9 cellular contexts compared by ENCODE assay signal in genomic region chr17:81329927-81330883, GRCh38. TPM values are rescaled to one million over a fixed set of nuclear protein-coding genes. Genes with fewer than 3 reads are reported as not detected.
DNase-seq lines count a peak whose midpoint lies in the region; ATAC-seq and TF ChIP-seq lines count a peak whose summit lies in the region.
"Had no signal": no experiment of that assay in that cellular context is flagged by ENCODE, and none has a peak within 500 bp of the region (broad histone marks: within the 10 kb centered on the region; RNA-seq: fewer than 3 reads in every experiment).

No MANE protein-coding gene starts in this region.

- POLR2A ChIA-PET in WTC11 (lab: Charles Lee), result interaction anchor here (0.9 kb wide), 1 partner anchor 15 kb away, joined by 3 read pairs; no protein-coding TSS in a partner anchor
- POLR2A ChIA-PET in CD8-positive, alpha-beta T cell (lab: Charles Lee), result no interaction called here

- H3K36me3 ChIP-seq in suprapubic skin, result no peaks in the 10 kb centered on the region
- H3K36me3 ChIP-seq in CD8-positive, alpha-beta T cell (ENCODE audit: insufficient read depth, low read length), result no peaks in the 10 kb centered on the region

- ATAC-seq in WTC11 (peak; percentile 47), left colon (peak; percentile 57), HG03378 (IDR thresholded peaks at IDR 0.05; ENCODE audit: unreplicated experiment) (no peak)
- ATAC-seq in CD8-positive, alpha-beta T cell, result no peak

- TF ChIP-seq EP300 in suprapubic skin (IDR thresholded peaks at IDR 0.05), result no peak

- H3K27ac Mint-ChIP-seq in WTC11 (no peak overlapping the region), immature natural killer cell (no peak overlapping the region)
- no peak overlapping the region for H3K27ac Mint-ChIP-seq in CD8-positive, alpha-beta T cell

- H3K4me1 Mint-ChIP-seq in WTC11, result peaks cover 19% of the 10 kb centered on the region
- peaks cover 3% of the 10 kb centered on the region for H3K4me1 Mint-ChIP-seq in CD8-positive, alpha-beta T cell (ENCODE audit: low read depth)
- peaks cover 5 to 11% of the 10 kb centered on the region in 2 donors for H3K4me1 Mint-ChIP-seq in immature natural killer cell

- H3K9me3 Mint-ChIP-seq in WTC11 (no peaks in the 10 kb centered on the region), immature natural killer cell (no peaks in the 10 kb centered on the region)
- H3K9me3 Mint-ChIP-seq in CD8-positive, alpha-beta T cell, result no peaks in the 10 kb centered on the region

- H3K36me3 Mint-ChIP-seq in WTC11, result no peaks in the 10 kb centered on the region
- H3K36me3 Mint-ChIP-seq in CD8-positive, alpha-beta T cell, result no peaks in the 10 kb centered on the region
- no peaks in the 10 kb centered on the region for H3K36me3 Mint-ChIP-seq in immature natural killer cell

- no peaks in the 10 kb centered on the region; the same call in 1 of the 2 replicates for H3K27me3 Mint-ChIP-seq in WTC11 (ENCODE audit: low read depth)
- peaks cover 10% of the 10 kb centered on the region for H3K27me3 Mint-ChIP-seq in CD8-positive, alpha-beta T cell (ENCODE audit: low read depth)
- H3K27me3 Mint-ChIP-seq in immature natural killer cell (ENCODE audit: low read depth in 3 of 3), result peaks cover 5 to 8% (median 7%) of the 10 kb centered on the region in 3 donors

- H3K27ac ChIP-seq in suprapubic skin, result peak overlapping the region; percentile 33
- H3K27ac ChIP-seq in CD8-positive, alpha-beta T cell (ENCODE audit: low read depth, low read length), result no peak overlapping the region

- H3K4me3 Mint-ChIP-seq in WTC11 (no peak overlapping the region), immature natural killer cell (peak overlapping the region in 1 of 5 donors; percentile 27)
- H3K4me3 Mint-ChIP-seq in CD8-positive, alpha-beta T cell, result no peak overlapping the region

- CTCF ChIA-PET in WTC11 (lab: Charles Lee), result interaction anchor here (0.8 to 1.7 kb wide), 12 partner anchors 8 to 155 kb away, joined by 3 to 16 read pairs (median 4); partner anchors contain the start of genes BAHCC1 and SLC38A10
- CTCF ChIA-PET in CD8-positive, alpha-beta T cell (lab: Charles Lee), result no interaction called here

- intact Hi-C loops in left colon (cut with DNase I, micrococcal nuclease), result no loop called here
- intact Hi-C loops in CD8-positive, alpha-beta T cell (cut with DNase I, micrococcal nuclease), result no loop called here

- no peaks in the 10 kb centered on the region for H3K27me3 ChIP-seq in suprapubic skin
- H3K27me3 ChIP-seq in CD8-positive, alpha-beta T cell (ENCODE audit: insufficient read depth, low read length), result no peaks in the 10 kb centered on the region

- WGBS in suprapubic skin, result 70% methylated on average over 5 of the region's 23 CpGs

- no peaks in the 10 kb centered on the region for H3K9me3 ChIP-seq in suprapubic skin
- H3K9me3 ChIP-seq in CD8-positive, alpha-beta T cell (ENCODE audit: low read length), result no peaks in the 10 kb centered on the region

- DNase-seq in HuH-7.5 (ENCODE audit: low spot score) (peak; percentile 66), WTC11 (ENCODE audit: low spot score) (no peak), left colon (peak in 1 of 2 donors; percentile 63), suprapubic skin (ENCODE audit: low spot score in 2 of 2) (no peak), cerebellar cortex (ENCODE audit: low spot score) (no peak), immature natural killer cell (no peak)
- no peak for DNase-seq in CD8-positive, alpha-beta T cell
- DNase-seq: activated CD4-positive, CD25-positive, alpha-beta regulatory T cell treated with anti-CD3 and anti-CD28 coated beads, Interleukin-2, amount 50 U/mL, for 72 hours had no signal

- TF ChIP-seq CTCF in WTC11 (IDR thresholded peaks at IDR 0.05) (no peak), suprapubic skin (IDR thresholded peaks at IDR 0.05) (no peak)
- TF ChIP-seq CTCF in CD8-positive, alpha-beta T cell (IDR thresholded peaks at IDR 0.05), result no peak

- no peak for TF ChIP-seq POLR2A in suprapubic skin (IDR thresholded peaks at IDR 0.05)

- H3K4me3 ChIP-seq in suprapubic skin, result peak overlapping the region; percentile 5
- H3K4me3 ChIP-seq in CD8-positive, alpha-beta T cell (ENCODE audit: low read depth, low read length), result no peak overlapping the region

- H3K4me1 ChIP-seq in suprapubic skin, result peaks cover 66% of the 10 kb centered on the region
- H3K4me1 ChIP-seq in CD8-positive, alpha-beta T cell (ENCODE audit: insufficient read depth, low read length), result no peaks in the 10 kb centered on the region

TF ChIP-seq in WTC11, 78 proteins besides CTCF, POLR2A, EP300 and RAD21:
- TF ChIP-seq GABPB1 (CRISPR knock-in tag; IDR thresholded peaks at IDR 0.05) (peak; percentile 35; the same call in 1 of the 2 replicates), KAT7 (CRISPR knock-in tag; IDR thresholded peaks at IDR 0.05; ENCODE audit: borderline replicate concordance) (no peak)

RNA-seq across cellular contexts. Expression of gene SLC38A10, which starts 35.1 kb away (rescaled TPM):
- total RNA-seq in WTC11 (2021) (47.0 to 62.4 TPM (median 53.9 TPM) in 3 replicates), left colon (10 to 100 TPM; 84.7 to 86.7 TPM), suprapubic skin (10 to 100 TPM; 48.5 to 84.9 (median 69.4) TPM)
- 10 to 100 TPM; 16.1 to 17.4 TPM for total RNA-seq in CD8-positive, alpha-beta T cell
- 10 to 100 TPM; 46.8 to 98.7 (median 46.8) TPM for polyA plus RNA-seq in immature natural killer cell

Comparison
In these comparisons a context has a peak if more than half of its experiments do, and no peak if none do; other contexts are left out.
1. ATAC-seq: peak in WTC11 (single experiment) and left colon (single experiment); none in HG03378 (single experiment) and CD8-positive, alpha-beta T cell (single experiment).